In genomic region chr5:36944607-36945225, GRCh38 we compare ENCODE assay signal across 1 cellular context.
TF ChIP-seq lines count a peak whose summit lies in the region.

No MANE protein-coding gene starts in this region.

TF ChIP-seq in GM12878, 131 proteins besides CTCF, POLR2A, EP300 and RAD21 (continued from another document):
- peak; percentile 46; the same call in 1 of the 2 replicates for TF ChIP-seq SMC3 (IDR thresholded peaks at IDR 0.05; ENCODE audit: borderline replicate concordance, low read length)
- TF ChIP-seq ZBED1 (IDR thresholded peaks at IDR 0.05; ENCODE audit: borderline replicate concordance): no peak
